ENCODE assay signal across 17 cellular contexts in the genomic region with DNA sequence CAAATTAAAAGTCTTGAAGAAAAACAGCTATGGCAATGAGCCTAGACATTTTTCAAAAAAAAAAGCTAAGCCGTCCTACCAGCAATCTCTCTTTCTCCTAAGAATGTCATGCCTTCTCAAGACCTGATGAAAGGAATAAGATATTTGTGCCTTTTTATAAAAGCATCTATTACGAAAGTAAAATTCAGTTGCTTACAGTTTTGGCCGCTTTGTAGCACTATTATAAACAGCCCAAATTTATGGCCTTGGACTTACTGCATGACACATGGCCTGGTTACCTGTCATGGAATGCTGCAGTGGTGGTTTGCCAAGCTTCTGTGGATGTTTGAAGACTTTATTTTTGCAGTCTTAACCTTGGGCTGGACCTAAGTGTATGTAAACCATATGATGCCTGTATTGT.
"Had no signal": no experiment of that assay in that cellular context is flagged by ENCODE, and none has a peak within 500 bp of the region (broad histone marks: within the 10 kb centered on the region; RNA-seq: fewer than 3 reads in every experiment).

No MANE protein-coding gene starts in this region.

- H3K9me3 Mint-ChIP-seq: activated CD4-positive, alpha-beta memory T cell treated with anti-CD3 and anti-CD28 coated beads, Interleukin-2, amount 10 ng/mL, durations not matched to agents 7 days and 5 days; activated CD4-positive, alpha-beta T cell treated with anti-CD3 and anti-CD28 coated beads, Interleukin-2, amount 10 ng/mL, durations not matched to agents 24 days and 14 days; activated naive CD4-positive, alpha-beta T cell treated with anti-CD3 and anti-CD28 coated beads, Interleukin-2, amount 10 ng/mL, durations not matched to agents 7 days and 5 days; activated T-cell treated with anti-CD3 and anti-CD28 coated beads, Interleukin-2, amount 50 U/mL, for 72 hours; brain; memory B cell; naive thymus-derived CD4-positive, alpha-beta T cell had no signal

- ATAC-seq: activated T-cell treated with anti-CD3 and anti-CD28 coated beads, Interleukin-2, amount 50 U/mL, for 72 hours; naive thymus-derived CD4-positive, alpha-beta T cell had no signal

- H3K4me3 Mint-ChIP-seq: activated CD4-positive, alpha-beta memory T cell treated with anti-CD3 and anti-CD28 coated beads, Interleukin-2, amount 10 ng/mL, durations not matched to agents 7 days and 5 days; activated CD4-positive, alpha-beta T cell treated with anti-CD3 and anti-CD28 coated beads, Interleukin-2, amount 10 ng/mL, durations not matched to agents 24 days and 14 days; activated naive CD4-positive, alpha-beta T cell treated with anti-CD3 and anti-CD28 coated beads, Interleukin-2, amount 10 ng/mL, durations not matched to agents 7 days and 5 days; activated T-cell treated with anti-CD3 and anti-CD28 coated beads, Interleukin-2, amount 50 U/mL, for 72 hours; memory B cell; naive thymus-derived CD4-positive, alpha-beta T cell had no signal

- H3K4me1 ChIP-seq: prostate gland, right atrium auricular region had no signal

- H3K4me3 ChIP-seq: ovary, prostate gland, right atrium auricular region, thoracic aorta had no signal

- H3K27ac Mint-ChIP-seq: activated CD4-positive, alpha-beta memory T cell treated with anti-CD3 and anti-CD28 coated beads, Interleukin-2, amount 10 ng/mL, durations not matched to agents 7 days and 5 days; activated CD4-positive, alpha-beta T cell treated with anti-CD3 and anti-CD28 coated beads, Interleukin-2, amount 10 ng/mL, durations not matched to agents 24 days and 14 days; activated naive CD4-positive, alpha-beta T cell treated with anti-CD3 and anti-CD28 coated beads, Interleukin-2, amount 10 ng/mL, durations not matched to agents 7 days and 5 days; activated T-cell treated with anti-CD3 and anti-CD28 coated beads, Interleukin-2, amount 50 U/mL, for 72 hours had no signal

- H3K27me3 Mint-ChIP-seq: activated CD4-positive, alpha-beta memory T cell treated with anti-CD3 and anti-CD28 coated beads, Interleukin-2, amount 10 ng/mL, durations not matched to agents 7 days and 5 days; activated CD4-positive, alpha-beta T cell treated with anti-CD3 and anti-CD28 coated beads, Interleukin-2, amount 10 ng/mL, durations not matched to agents 24 days and 14 days; activated naive CD4-positive, alpha-beta T cell treated with anti-CD3 and anti-CD28 coated beads, Interleukin-2, amount 10 ng/mL, durations not matched to agents 7 days and 5 days; memory B cell; naive thymus-derived CD4-positive, alpha-beta T cell had no signal

- H3K36me3 ChIP-seq: ovary, prostate gland, right atrium auricular region had no signal

- H3K9me3 ChIP-seq: ovary, prostate gland, right atrium auricular region, thoracic aorta had no signal

- H3K4me1 Mint-ChIP-seq: activated CD4-positive, alpha-beta memory T cell treated with anti-CD3 and anti-CD28 coated beads, Interleukin-2, amount 10 ng/mL, durations not matched to agents 7 days and 5 days; activated CD4-positive, alpha-beta T cell treated with anti-CD3 and anti-CD28 coated beads, Interleukin-2, amount 10 ng/mL, durations not matched to agents 24 days and 14 days; activated naive CD4-positive, alpha-beta T cell treated with anti-CD3 and anti-CD28 coated beads, Interleukin-2, amount 10 ng/mL, durations not matched to agents 7 days and 5 days; memory B cell; naive thymus-derived CD4-positive, alpha-beta T cell had no signal

- H3K27me3 ChIP-seq: ovary, right atrium auricular region had no signal

- H3K27ac ChIP-seq: prostate gland, right atrium auricular region, thoracic aorta, VCaP had no signal

- DNase-seq: activated CD4-positive, alpha-beta memory T cell treated with anti-CD3 and anti-CD28 coated beads, Interleukin-2, amount 10 ng/mL, durations not matched to agents 7 days and 5 days; activated CD4-positive, alpha-beta T cell treated with anti-CD3 and anti-CD28 coated beads, Interleukin-2, amount 10 ng/mL, durations not matched to agents 24 days and 14 days; activated effector memory CD4-positive, alpha-beta T cell treated with Interleukin-2 at 50 U/mL for 16 hours; activated naive CD4-positive, alpha-beta T cell treated with anti-CD3 and anti-CD28 coated beads, Interleukin-2, amount 10 ng/mL, durations not matched to agents 7 days and 5 days; activated T-cell treated with anti-CD3 and anti-CD28 coated beads, Interleukin-2, amount 50 U/mL, for 72 hours; anterior cingulate cortex; erythroblast; naive thymus-derived CD4-positive, alpha-beta T cell; ovary; stimulated activated CD4-positive, alpha-beta T cell treated with anti-CD3 and anti-CD28 coated beads, Interleukin-4, amount 100 ng/mL, for 24 hours; stimulated activated naive CD4-positive, alpha-beta T cell treated with Interleukin-2 at 50 U/mL for 16 hours had no signal
